In genomic region chr1:53656062-53656915, GRCh38 we compare ENCODE assay signal across 1 cellular context.
TF ChIP-seq lines count a peak whose summit lies in the region.

No MANE protein-coding gene starts in this region.

TF ChIP-seq in H1, 55 proteins besides CTCF, POLR2A, EP300 and RAD21 (continued from another document):
- TF ChIP-seq CEBPB (IDR thresholded peaks at IDR 0.05; ENCODE audit: low read depth, low read length) = no peak
- no peak for TF ChIP-seq POLR2AphosphoS5 (IDR thresholded peaks at IDR 0.05; ENCODE audit: low read depth, low read length)
- no peak for TF ChIP-seq RBBP5 (IDR thresholded peaks at IDR 0.05; ENCODE audit: borderline replicate concordance, low read depth, low read length)
- no peak for TF ChIP-seq HDAC6 (IDR thresholded peaks at IDR 0.05; ENCODE audit: low read depth, low read length)
- TF ChIP-seq ATF2 (IDR thresholded peaks at IDR 0.05; ENCODE audit: low read length) = no peak
